In genomic region chr1:53380296-53380695, GRCh38 we compare ENCODE assay signal across 18 cellular contexts.
"Had no signal": no experiment of that assay in that cellular context is flagged by ENCODE, and none has a peak within 500 bp of the region (broad histone marks: within the 10 kb centered on the region; RNA-seq: fewer than 3 reads in every experiment).

No MANE protein-coding gene starts in this region.

- H3K27ac ChIP-seq: coronary artery, esophagus squamous epithelium, pancreas, transverse colon had no signal

- H3K27me3 ChIP-seq: pancreas, transverse colon had no signal

- H3K4me1 ChIP-seq: esophagus squamous epithelium, pancreas, transverse colon had no signal

- H3K27ac Mint-ChIP-seq: activated naive CD4-positive, alpha-beta T cell treated with anti-CD3 and anti-CD28 coated beads, Interleukin-2, amount 50 U/mL, for 72 hours; brain had no signal

- H3K4me3 Mint-ChIP-seq: activated T-cell treated with anti-CD3 and anti-CD28 coated beads, Interleukin-2, amount 50 U/mL, for 4 hours; brain; naive B cell had no signal

- DNase-seq: activated CD4-positive, alpha-beta T cell treated with anti-CD3 and anti-CD28 coated beads for 1 hour; activated CD4-positive, alpha-beta T cell treated with anti-CD3 and anti-CD28 coated beads, Interleukin-2, amount 50 U/mL, for 4 hours; activated gamma-delta T cell; activated T-cell treated with anti-CD3 and anti-CD28 coated beads, Interleukin-2, amount 50 U/mL, for 4 hours; central memory CD4-positive, alpha-beta T cell; esophagus squamous epithelium; hippocampal formation; kidney glomerular epithelial cell; naive B cell; stimulated activated CD4-positive, alpha-beta T cell treated with anti-CD3 and anti-CD28 coated beads, Interleukin-4, amount 100 ng/mL, for 1 hour; stimulated activated naive CD4-positive, alpha-beta T cell; SW 1271; transverse colon had no signal

- H3K4me3 ChIP-seq: coronary artery, esophagus squamous epithelium, pancreas, transverse colon had no signal

- H3K4me1 Mint-ChIP-seq: naive B cell had no signal

- H3K9me3 ChIP-seq: esophagus squamous epithelium, pancreas, transverse colon had no signal

- H3K36me3 Mint-ChIP-seq: activated naive CD4-positive, alpha-beta T cell treated with anti-CD3 and anti-CD28 coated beads, Interleukin-2, amount 50 U/mL, for 72 hours; brain; naive B cell had no signal

- FAIRE-seq: endothelial cell of umbilical vein, pancreas had no signal

- H3K9me3 Mint-ChIP-seq: activated naive CD4-positive, alpha-beta T cell treated with anti-CD3 and anti-CD28 coated beads, Interleukin-2, amount 50 U/mL, for 72 hours; activated T-cell treated with anti-CD3 and anti-CD28 coated beads, Interleukin-2, amount 50 U/mL, for 4 hours; naive B cell had no signal

- ATAC-seq: activated naive CD4-positive, alpha-beta T cell treated with anti-CD3 and anti-CD28 coated beads, Interleukin-2, amount 50 U/mL, for 72 hours; activated T-cell treated with anti-CD3 and anti-CD28 coated beads, Interleukin-2, amount 50 U/mL, for 4 hours; pancreas had no signal

- H3K36me3 ChIP-seq: esophagus squamous epithelium, pancreas, transverse colon had no signal

- H3K27me3 Mint-ChIP-seq: brain had no signal
